ENCODE assay signal across 2 cellular contexts in genomic region chr6:33075208-33075567, GRCh38.
TF ChIP-seq lines count a peak whose summit lies in the region.

No MANE protein-coding gene starts in this region.

TF ChIP-seq in liver, 16 proteins besides CTCF, POLR2A, EP300 and RAD21 (continued from another document):
- no peak for TF ChIP-seq NR2F2 (IDR thresholded peaks at IDR 0.05)
- TF ChIP-seq FOXA2 (IDR thresholded peaks at IDR 0.05), result no peak
- TF ChIP-seq MAX (IDR thresholded peaks at IDR 0.05), result no peak
- no peak for TF ChIP-seq RXRA (IDR thresholded peaks at IDR 0.05)
- TF ChIP-seq EGR1 (IDR thresholded peaks at IDR 0.05; ENCODE audit: low read depth in 2 of 2), result no peak
- TF ChIP-seq GABPA (IDR thresholded peaks at IDR 0.05 in 1 of 2, conservative IDR thresholded peaks at IDR 0.05 in 1 of 2), result no peak
- TF ChIP-seq SP1 (IDR thresholded peaks at IDR 0.05), result no peak
- no peak for TF ChIP-seq ZBTB33 (IDR thresholded peaks at IDR 0.05)
- no peak for TF ChIP-seq HNF4G (IDR thresholded peaks at IDR 0.05)
- TF ChIP-seq TAF1 (conservative IDR thresholded peaks at IDR 0.05), result no peak

TF ChIP-seq in HepG2, 621 proteins besides CTCF, POLR2A, EP300 and RAD21:
- TF ChIP-seq GRHL1 (CRISPR knock-in tag; conservative IDR thresholded peaks at IDR 0.05) (no peak), XBP1 (CRISPR knock-in tag; IDR thresholded peaks at IDR 0.05) (no peak), HMGA1 (CRISPR knock-in tag; conservative IDR thresholded peaks at IDR 0.05) (no peak), DNMT1 (CRISPR knock-in tag; IDR thresholded peaks at IDR 0.05) (no peak), ARID3A (IDR thresholded peaks at IDR 0.05; ENCODE audit: low read depth, low read length) (no peak), MEIS1 (CRISPR knock-in tag; IDR thresholded peaks at IDR 0.05; ENCODE audit: borderline replicate concordance) (no peak)
